ENCODE assay signal across 14 cellular contexts in genomic region chr17:62793919-62794665, GRCh38. TPM values are rescaled to one million over a fixed set of nuclear protein-coding genes. Genes with fewer than 3 reads are reported as not detected.
A peak's percentile ranks its signal among the peaks of the same experiment; 100 is the strongest.
DNase-seq lines count a peak whose midpoint lies in the region; ATAC-seq lines count a peak whose summit lies in the region.
"Had no signal": no experiment of that assay in that cellular context is flagged by ENCODE, and none has a peak within 500 bp of the region (broad histone marks: within the 10 kb centered on the region; RNA-seq: fewer than 3 reads in every experiment).

No MANE protein-coding gene starts in this region.

- DNase-seq in activated T-cell treated with anti-CD3 and anti-CD28 coated beads, Interleukin-2, amount 50 U/mL, for 24 hours, result no peak
- no peak for DNase-seq in activated T-cell treated with anti-CD3 and anti-CD28 coated beads, Interleukin-2, amount 50 U/mL, for 1 hour
- DNase-seq in SK-MEL-5 (ENCODE audit: low read depth, low spot score) (peak; percentile 61), SHP77 treated with DMSO at 0.1 percent for 48 hours (lab: John Stamatoyannopoulos, UW) (no peak), NCI-H1105 treated with DMSO at 0.1 percent for 48 hours (lab: John Stamatoyannopoulos, UW) (no peak), epidermal melanocyte (ENCODE audit: insufficient read length, low spot score) (no peak)
- DNase-seq in effector memory CD8-positive, alpha-beta T cell, result peak; percentile 2 to 15 (median 3)
- no peak for DNase-seq in stimulated activated effector memory CD8-positive, alpha-beta T cell treated with anti-CD3 and anti-CD28 coated beads, Interleukin-12 subunit alpha, Interleukin-12 subunit beta, amount 100 ng/mL, for 72 hours (ENCODE audit: low spot score in 2 of 2)
- DNase-seq: activated CD4-positive, alpha-beta T cell treated with anti-CD3 and anti-CD28 coated beads for 4 hours; activated gamma-delta T cell; NCI-H2107; NCI-H774; RPMI8226 had no signal

- in situ Hi-C loops in SK-MEL-5 (cut with HindIII; ENCODE audit: low pct_unique_long_range_greater_than_20kb, low sequenced_read_pairs), result no loop called here

- H3K4me3 Mint-ChIP-seq in activated T-cell treated with anti-CD3 and anti-CD28 coated beads, Interleukin-2, amount 50 U/mL, for 24 hours, result peak overlapping the region; percentile 9
- peak overlapping the region; percentile 43 to 66 for H3K4me3 Mint-ChIP-seq in effector memory CD8-positive, alpha-beta T cell
- peak overlapping the region; percentile 30 for H3K4me3 Mint-ChIP-seq in stimulated activated effector memory CD8-positive, alpha-beta T cell treated with anti-CD3 and anti-CD28 coated beads, Interleukin-12 subunit alpha, Interleukin-12 subunit beta, amount 100 ng/mL, for 72 hours

- H3K9me3 Mint-ChIP-seq in activated T-cell treated with anti-CD3 and anti-CD28 coated beads, Interleukin-2, amount 50 U/mL, for 24 hours, result no peaks in the 10 kb centered on the region
- H3K9me3 Mint-ChIP-seq in effector memory CD8-positive, alpha-beta T cell, result peaks cover 0 to 1% of the 10 kb centered on the region in 2 donors
- H3K9me3 Mint-ChIP-seq in stimulated activated effector memory CD8-positive, alpha-beta T cell treated with anti-CD3 and anti-CD28 coated beads, Interleukin-12 subunit alpha, Interleukin-12 subunit beta, amount 100 ng/mL, for 72 hours, result peaks cover 3% of the 10 kb centered on the region

- no peak overlapping the region for H3K27ac Mint-ChIP-seq in activated T-cell treated with anti-CD3 and anti-CD28 coated beads, Interleukin-2, amount 50 U/mL, for 24 hours
- H3K27ac Mint-ChIP-seq in effector memory CD8-positive, alpha-beta T cell, result peak overlapping the region; percentile 64 to 90
- peak overlapping the region; percentile 82 for H3K27ac Mint-ChIP-seq in stimulated activated effector memory CD8-positive, alpha-beta T cell treated with anti-CD3 and anti-CD28 coated beads, Interleukin-12 subunit alpha, Interleukin-12 subunit beta, amount 100 ng/mL, for 72 hours

- H3K4me1 Mint-ChIP-seq in activated T-cell treated with anti-CD3 and anti-CD28 coated beads, Interleukin-2, amount 50 U/mL, for 24 hours (ENCODE audit: low read depth), result peaks cover 13% of the 10 kb centered on the region
- peaks cover 10% of the 10 kb centered on the region in 2 donors for H3K4me1 Mint-ChIP-seq in effector memory CD8-positive, alpha-beta T cell (ENCODE audit: low read depth in 2 of 2)
- H3K4me1 Mint-ChIP-seq in stimulated activated effector memory CD8-positive, alpha-beta T cell treated with anti-CD3 and anti-CD28 coated beads, Interleukin-12 subunit alpha, Interleukin-12 subunit beta, amount 100 ng/mL, for 72 hours, result peaks cover 19% of the 10 kb centered on the region

- peaks cover 49% of the 10 kb centered on the region for H3K27me3 Mint-ChIP-seq in activated T-cell treated with anti-CD3 and anti-CD28 coated beads, Interleukin-2, amount 50 U/mL, for 24 hours
- peaks cover 15 to 18% of the 10 kb centered on the region in 2 donors for H3K27me3 Mint-ChIP-seq in effector memory CD8-positive, alpha-beta T cell

- ATAC-seq in effector memory CD8-positive, alpha-beta T cell (replicated peaks), result peak; percentile 48
- peak; percentile 32 for ATAC-seq in stimulated activated effector memory CD8-positive, alpha-beta T cell treated with anti-CD3 and anti-CD28 coated beads, Interleukin-12 subunit alpha, Interleukin-12 subunit beta, amount 100 ng/mL, for 72 hours
- ATAC-seq: left lobe of liver had no signal

- H3K36me3 Mint-ChIP-seq in activated T-cell treated with anti-CD3 and anti-CD28 coated beads, Interleukin-2, amount 50 U/mL, for 24 hours (ENCODE audit: low read depth), result no peaks in the 10 kb centered on the region
- H3K36me3 Mint-ChIP-seq in effector memory CD8-positive, alpha-beta T cell (ENCODE audit: insufficient read depth), result peaks cover 29% of the 10 kb centered on the region
- peaks cover 26% of the 10 kb centered on the region for H3K36me3 Mint-ChIP-seq in stimulated activated effector memory CD8-positive, alpha-beta T cell treated with anti-CD3 and anti-CD28 coated beads, Interleukin-12 subunit alpha, Interleukin-12 subunit beta, amount 100 ng/mL, for 72 hours

RNA-seq across cellular contexts. Expression of gene MARCHF10, which starts 14.0 kb away (rescaled TPM):
- total RNA-seq in SK-MEL-5 (2014; rRNA removed; shearing (Covaris generic)), result 0.03 TPM in 1 of 2 replicates, not detected in the other
- not detected in 2 replicates for polyA plus RNA-seq in SK-MEL-5 (2015; cell fraction: cytosol; rRNA removed)
- not detected in 2 replicates for polyA plus RNA-seq in SK-MEL-5 (2015; cell fraction: nucleus; rRNA removed)
- total RNA-seq: left lobe of liver had no signal

Comparison
In these comparisons a context has a peak if more than half of its experiments do, and no peak if none do; other contexts are left out.
1. DNase-seq: peak in SK-MEL-5 (single experiment) and effector memory CD8-positive, alpha-beta T cell (3 of 3); none in activated T-cell treated with anti-CD3 and anti-CD28 coated beads, Interleukin-2, amount 50 U/mL, for 24 hours (single experiment), activated T-cell treated with anti-CD3 and anti-CD28 coated beads, Interleukin-2, amount 50 U/mL, for 1 hour (single experiment), stimulated activated effector memory CD8-positive, alpha-beta T cell treated with anti-CD3 and anti-CD28 coated beads, Interleukin-12 subunit alpha, Interleukin-12 subunit beta, amount 100 ng/mL, for 72 hours (0 of 2), SHP77 treated with DMSO at 0.1 percent for 48 hours (single experiment), NCI-H1105 treated with DMSO at 0.1 percent for 48 hours (single experiment) and epidermal melanocyte (single experiment).
2. Peak in every context shown above with its lines, with median percentiles within 50 percentile points of each other: H3K4me3 Mint-ChIP-seq.